40 cellular contexts compared by ENCODE assay signal in the genomic region with DNA sequence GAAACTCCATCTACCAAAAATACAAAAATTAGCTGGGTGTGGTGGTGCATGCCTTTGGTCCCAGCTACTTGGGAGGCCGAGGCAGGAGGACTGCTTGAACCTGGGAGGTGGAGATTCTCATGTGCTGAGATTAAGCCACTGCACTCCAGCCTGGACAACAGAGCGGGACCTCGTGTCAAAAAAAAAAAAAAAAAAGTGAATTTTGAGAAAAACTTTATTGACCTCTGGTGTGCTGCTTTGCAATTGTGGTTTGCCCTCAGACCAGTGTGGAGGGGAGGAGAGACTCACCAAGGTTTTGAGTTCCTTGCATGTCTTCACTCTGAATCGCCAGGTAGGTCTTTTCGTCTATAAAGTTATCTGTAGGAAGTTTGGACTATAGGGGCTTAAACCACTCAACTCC.
"Had no signal": no experiment of that assay in that cellular context is flagged by ENCODE, and none has a peak within 500 bp of the region (broad histone marks: within the 10 kb centered on the region; RNA-seq: fewer than 3 reads in every experiment).

No MANE protein-coding gene starts in this region.

- H3K4me3 ChIP-seq: adrenal gland, ascending aorta, body of pancreas, breast epithelium, cardiac muscle cell had no signal

- H3K9me3 ChIP-seq: adrenal gland had no signal

- H3K4me1 Mint-ChIP-seq: activated naive CD4-positive, alpha-beta T cell treated with anti-CD3 and anti-CD28 coated beads, Interleukin-2, amount 10 ng/mL, durations not matched to agents 7 days and 5 days; activated naive CD4-positive, alpha-beta T cell treated with anti-CD3 and anti-CD28 coated beads, Interleukin-2, amount 50 U/mL, for 24 hours; activated naive CD8-positive, alpha-beta T cell treated with anti-CD3 and anti-CD28 coated beads for 36 hours; activated naive CD8-positive, alpha-beta T cell treated with anti-CD3 and anti-CD28 coated beads, Interleukin-2, amount 10 ng/mL, durations not matched to agents 7 days and 5 days; activated naive CD8-positive, alpha-beta T cell treated with anti-CD3 and anti-CD28 coated beads, Interleukin-2, amount 50 U/mL, for 24 hours; activated T-helper 17 cell treated with anti-CD3 and anti-CD28 coated beads, Interleukin-2, amount 50 U/mL, for 72 hours; brain; central memory CD8-positive, alpha-beta T cell had no signal

- FAIRE-seq: astrocyte, bronchial epithelial cell had no signal

- H3K27me3 ChIP-seq: adrenal gland, ascending aorta, body of pancreas, brain microvascular endothelial cell, breast epithelium, cardiac muscle cell had no signal

- H3K4me1 ChIP-seq: adrenal gland, ascending aorta, body of pancreas, breast epithelium had no signal

- H3K36me3 ChIP-seq: adrenal gland, brain microvascular endothelial cell, breast epithelium, cardiac muscle cell had no signal

- DNase-seq: activated effector memory CD4-positive, alpha-beta T cell treated with anti-CD3 and anti-CD28 coated beads, Interleukin-2, amount 50 U/mL, for 16 hours; activated effector memory CD4-positive, alpha-beta T cell treated with Interleukin-2 at 50 U/mL for 16 hours; activated gamma-delta T cell; activated gamma-delta T cell treated with Interleukin-2 at 50 U/mL for 16 hours; activated naive CD4-positive, alpha-beta T cell; activated naive CD4-positive, alpha-beta T cell treated with anti-CD3 and anti-CD28 coated beads for 36 hours; activated naive CD4-positive, alpha-beta T cell treated with anti-CD3 and anti-CD28 coated beads, Interleukin-2, amount 10 ng/mL, durations not matched to agents 7 days and 5 days; activated naive CD4-positive, alpha-beta T cell treated with anti-CD3 and anti-CD28 coated beads, Interleukin-2, amount 50 U/mL, for 16 hours; activated naive CD4-positive, alpha-beta T cell treated with Interleukin-2 at 50 U/mL for 16 hours; activated naive CD8-positive, alpha-beta T cell treated with anti-CD3 and anti-CD28 coated beads for 36 hours; activated naive CD8-positive, alpha-beta T cell treated with anti-CD3 and anti-CD28 coated beads, Interleukin-2, amount 10 ng/mL, durations not matched to agents 7 days and 5 days; activated naive CD8-positive, alpha-beta T cell treated with anti-CD3 and anti-CD28 coated beads, Interleukin-2, amount 50 U/mL, for 24 hours; activated T-cell treated with anti-CD3 and anti-CD28 coated beads, Interleukin-2, amount 50 U/mL, for 1 hour; activated T-cell treated with anti-CD3 and anti-CD28 coated beads, Interleukin-2, amount 50 U/mL, for 24 hours; activated T-cell treated with anti-CD3 and anti-CD28 coated beads, Interleukin-2, amount 50 U/mL, for 4 hours; activated T-cell treated with anti-CD3 and anti-CD28 coated beads, Interleukin-2, amount 50 U/mL, for 48 hours; activated T-cell treated with anti-CD3 and anti-CD28 coated beads, Interleukin-2, amount 50 U/mL, for 72 hours; adrenal gland; amniotic stem cell; amygdala; anterior cingulate cortex; aorta; body of pancreas; brain microvascular endothelial cell; caudate nucleus; central memory CD4-positive, alpha-beta T cell; cerebellar nuclear complex had no signal

- H3K4me3 Mint-ChIP-seq: activated naive CD4-positive, alpha-beta T cell treated with anti-CD3 and anti-CD28 coated beads for 36 hours; activated naive CD4-positive, alpha-beta T cell treated with anti-CD3 and anti-CD28 coated beads, Interleukin-2, amount 10 ng/mL, durations not matched to agents 7 days and 5 days; activated naive CD4-positive, alpha-beta T cell treated with anti-CD3 and anti-CD28 coated beads, Interleukin-2, amount 50 U/mL, for 24 hours; activated naive CD8-positive, alpha-beta T cell; activated naive CD8-positive, alpha-beta T cell treated with anti-CD3 and anti-CD28 coated beads for 36 hours; activated naive CD8-positive, alpha-beta T cell treated with anti-CD3 and anti-CD28 coated beads, Interleukin-2, amount 10 ng/mL, durations not matched to agents 7 days and 5 days; activated naive CD8-positive, alpha-beta T cell treated with anti-CD3 and anti-CD28 coated beads, Interleukin-2, amount 50 U/mL, for 24 hours; activated T-cell treated with anti-CD3 and anti-CD28 coated beads, Interleukin-2, amount 50 U/mL, for 24 hours; activated T-cell treated with anti-CD3 and anti-CD28 coated beads, Interleukin-2, amount 50 U/mL, for 4 hours; activated T-cell treated with anti-CD3 and anti-CD28 coated beads, Interleukin-2, amount 50 U/mL, for 72 hours; activated T-helper 1 cell treated with anti-CD3 and anti-CD28 coated beads, Interleukin-12 subunit alpha, Interleukin-12 subunit beta, Interleukin-2, Interleukin-4 antibody, amounts not matched to agents 30 ng/mL and 10 ng/mL and 1 ng/mL, durations not matched to agents 14 hours and 24 hours and 36 hours; activated T-helper 17 cell treated with anti-CD3 and anti-CD28 coated beads, Interleukin-2, amount 50 U/mL, for 72 hours; brain; central memory CD8-positive, alpha-beta T cell had no signal

- H3K27me3 Mint-ChIP-seq: activated naive CD4-positive, alpha-beta T cell treated with anti-CD3 and anti-CD28 coated beads, Interleukin-2, amount 50 U/mL, for 24 hours; activated naive CD8-positive, alpha-beta T cell; activated naive CD8-positive, alpha-beta T cell treated with anti-CD3 and anti-CD28 coated beads, Interleukin-2, amount 10 ng/mL, durations not matched to agents 7 days and 5 days; activated T-cell treated with anti-CD3 and anti-CD28 coated beads, Interleukin-2, amount 50 U/mL, for 24 hours; activated T-helper 17 cell treated with anti-CD3 and anti-CD28 coated beads, Interleukin-2, amount 50 U/mL, for 72 hours; central memory CD8-positive, alpha-beta T cell had no signal

- H3K27ac ChIP-seq: adrenal gland, ascending aorta, body of pancreas, brain microvascular endothelial cell, breast epithelium, cardiac muscle cell had no signal

- H3K27ac Mint-ChIP-seq: activated naive CD4-positive, alpha-beta T cell treated with anti-CD3 and anti-CD28 coated beads for 36 hours; activated naive CD4-positive, alpha-beta T cell treated with anti-CD3 and anti-CD28 coated beads, Interleukin-2, amount 10 ng/mL, durations not matched to agents 7 days and 5 days; activated naive CD4-positive, alpha-beta T cell treated with anti-CD3 and anti-CD28 coated beads, Interleukin-2, amount 50 U/mL, for 24 hours; activated naive CD4-positive, alpha-beta T cell treated with anti-CD3 and anti-CD28 coated beads, Interleukin-2, amount 50 U/mL, for 72 hours; activated naive CD8-positive, alpha-beta T cell; activated naive CD8-positive, alpha-beta T cell treated with anti-CD3 and anti-CD28 coated beads for 36 hours; activated naive CD8-positive, alpha-beta T cell treated with anti-CD3 and anti-CD28 coated beads, Interleukin-2, amount 10 ng/mL, durations not matched to agents 7 days and 5 days; activated naive CD8-positive, alpha-beta T cell treated with anti-CD3 and anti-CD28 coated beads, Interleukin-2, amount 50 U/mL, for 24 hours; activated T-cell treated with anti-CD3 and anti-CD28 coated beads, Interleukin-2, amount 50 U/mL, for 24 hours; activated T-helper 1 cell treated with anti-CD3 and anti-CD28 coated beads, Interleukin-12 subunit alpha, Interleukin-12 subunit beta, Interleukin-2, Interleukin-4 antibody, amounts not matched to agents 30 ng/mL and 10 ng/mL and 1 ng/mL, durations not matched to agents 14 hours and 24 hours and 36 hours; activated T-helper 17 cell treated with anti-CD3 and anti-CD28 coated beads, Interleukin-2, amount 50 U/mL, for 72 hours; activated T-helper 2 cell treated with anti-CD3 and anti-CD28 coated beads, Interferon-gamma antibody, Interleukin-2, Interleukin-4, amounts not matched to agents 10 μg/mL and 5 μg/mL and 100 μg/mL, durations not matched to agents 14 hours and 24 hours and 36 hours; brain had no signal

- ATAC-seq: activated naive CD4-positive, alpha-beta T cell treated with anti-CD3 and anti-CD28 coated beads, Interleukin-2, amount 50 U/mL, for 72 hours; activated naive CD8-positive, alpha-beta T cell treated with anti-CD3 and anti-CD28 coated beads, Interleukin-2, amount 50 U/mL, for 24 hours; activated T-cell treated with anti-CD3 and anti-CD28 coated beads, Interleukin-2, amount 50 U/mL, for 4 hours; activated T-cell treated with anti-CD3 and anti-CD28 coated beads, Interleukin-2, amount 50 U/mL, for 72 hours; activated T-helper 17 cell treated with anti-CD3 and anti-CD28 coated beads, Interleukin-2, amount 50 U/mL, for 72 hours; body of pancreas had no signal
